7 cellular contexts compared by ENCODE assay signal in the genomic region with DNA sequence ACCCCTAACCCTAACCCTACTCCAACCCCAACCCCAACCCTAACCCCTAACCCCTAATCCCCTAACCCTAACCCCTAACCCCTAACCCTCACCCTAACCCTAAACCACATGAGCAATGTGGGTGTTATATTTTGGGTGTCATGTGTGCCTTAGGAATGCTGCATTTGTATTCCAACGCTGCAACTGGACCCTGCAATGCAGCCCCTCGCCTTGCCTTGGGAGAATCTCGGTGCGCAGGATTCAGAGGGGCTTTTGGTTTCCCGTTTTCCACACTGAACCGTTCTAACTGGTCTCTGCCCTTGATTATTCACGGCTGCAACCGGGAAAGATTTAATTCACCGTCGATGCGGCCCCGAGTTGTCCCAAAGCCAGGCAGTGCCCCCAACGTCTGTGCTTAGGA. TPM values are rescaled to one million over a fixed set of nuclear protein-coding genes. Genes with fewer than 3 reads are reported as not detected.
DNase-seq lines count a peak whose midpoint lies in the region; ATAC-seq and TF ChIP-seq lines count a peak whose summit lies in the region.
"Not testable (repeated sequence)": the region's sequence is repeated elsewhere in the genome, so short reads cannot be mapped to it uniquely, and the experiment has no call there.

No MANE protein-coding gene starts in this region.

- peak overlapping the region; percentile 37; the same call in 1 of the 2 replicates for H3K9ac ChIP-seq in DND-41 (ENCODE audit: low read depth, low read length)
- H3K9ac ChIP-seq in HUES6 (ENCODE audit: low read length); endodermal cell (ENCODE audit: extremely low read depth, low read length, poor library complexity, severe bottlenecking): not testable (repeated sequence)

- not testable (repeated sequence) for H3K36me3 Mint-ChIP-seq in endodermal cell (ENCODE audit: low read depth); osteocyte (ENCODE audit: unreplicated experiment)

- not testable (repeated sequence) for H3K4me1 ChIP-seq in DND-41 (ENCODE audit: insufficient read depth, low read length); HUES6 (ENCODE audit: control insufficient read depth, insufficient read depth, low read length); endodermal cell (ENCODE audit: control insufficient read depth, insufficient read depth, low read length)

- WGBS in endodermal cell (ENCODE audit: insufficient coverage in 1 of 2, insufficient read length in 1 of 2), 2 experiments, result 77 to 91% methylated on average over 6 to 12 of the region's 13 CpGs

- H2AFZ ChIP-seq in DND-41 (ENCODE audit: low read depth, low read length), result peak overlapping the region; percentile 49; the same call in 1 of the 2 replicates

- H3K27ac ChIP-seq in DND-41 (ENCODE audit: low read length); HUES6 (ENCODE audit: low read depth, low read length); WERI-Rb-1; endodermal cell (ENCODE audit: low read depth, low read length): not testable (repeated sequence)

- H3K4me3 Mint-ChIP-seq in endodermal cell (peak overlapping the region; percentile 41), osteocyte (ENCODE audit: unreplicated experiment) (peak overlapping the region; percentile 38)

- TF ChIP-seq CTCF in DND-41 (IDR thresholded peaks at IDR 0.05; ENCODE audit: borderline replicate concordance, extremely low read depth, low read length, poor library complexity, severe bottlenecking); WERI-Rb-1 (IDR thresholded peaks at IDR 0.05; ENCODE audit: low read depth, low read length); astrocyte of the cerebellum (IDR thresholded peaks at IDR 0.05; ENCODE audit: low read depth, low read length, missing control alignments); endodermal cell (conservative IDR thresholded peaks at IDR 0.05); osteocyte (IDR thresholded peaks at IDR 0.05): not testable (repeated sequence)

- H3K9me3 Mint-ChIP-seq in endodermal cell; osteocyte (ENCODE audit: unreplicated experiment): not testable (repeated sequence)

- H3K4me3 ChIP-seq in DND-41 (ENCODE audit: low read depth in 1 of 2, low read length in 2 of 2), result peak overlapping the region in 1 of 2 experiments; percentile 55; a peak in 2 of 4 replicates
- peak overlapping the region; percentile 25; the same call in 1 of the 2 replicates for H3K4me3 ChIP-seq in HUES6 (ENCODE audit: low read depth, low read length)
- peak overlapping the region; percentile 36 for H3K4me3 ChIP-seq in WERI-Rb-1 (ENCODE audit: low read depth, low read length)
- H3K4me3 ChIP-seq in astrocyte of the cerebellum (ENCODE audit: low read depth, low read length), result peak overlapping the region; percentile 23
- H3K4me3 ChIP-seq in endodermal cell (ENCODE audit: low read length), result not testable (repeated sequence)
- 0 out of 2 replicates have a peak overlapping the region, but pooled peaks have one; percentile 15 for H3K4me3 ChIP-seq in iPS-18c (ENCODE audit: insufficient read depth, low read depth, low read length)

- H3K36me3 ChIP-seq in DND-41 (ENCODE audit: insufficient read depth, low read length); HUES6 (ENCODE audit: control insufficient read depth, insufficient read depth, low read length); WERI-Rb-1; endodermal cell (ENCODE audit: control insufficient read depth, insufficient read depth, low read length): not testable (repeated sequence)

- H3K4me1 Mint-ChIP-seq in endodermal cell; osteocyte (ENCODE audit: unreplicated experiment): not testable (repeated sequence)

- not testable (repeated sequence) for H3K79me2 ChIP-seq in DND-41 (ENCODE audit: insufficient read depth, low read length)

- not testable (repeated sequence) for H3K9me3 ChIP-seq in DND-41 (ENCODE audit: insufficient read depth, low read length, severe bottlenecking); HUES6 (ENCODE audit: control insufficient read depth, insufficient read depth, low read depth, low read length); WERI-Rb-1 (ENCODE audit: severe bottlenecking); endodermal cell (ENCODE audit: control insufficient read depth, low read length); iPS-18c (ENCODE audit: control insufficient read depth, insufficient read depth, low read length)

- H4K20me1 ChIP-seq in DND-41 (ENCODE audit: insufficient read depth, low read length), result not testable (repeated sequence)

- H3K27me3 ChIP-seq in DND-41 (ENCODE audit: insufficient read depth, low read length, poor library complexity); HUES6 (ENCODE audit: control insufficient read depth, insufficient read depth, low read length); WERI-Rb-1 (ENCODE audit: insufficient read depth, low read depth, severe bottlenecking); endodermal cell (ENCODE audit: control insufficient read depth, insufficient read depth, low read length, poor library complexity, severe bottlenecking): not testable (repeated sequence)

- peak; percentile 12 for DNase-seq in DND-41
- not testable (repeated sequence) for DNase-seq in WERI-Rb-1; astrocyte of the cerebellum (ENCODE audit: low read depth); endodermal cell; osteocyte (ENCODE audit: extremely low spot score, unreplicated experiment)

- in situ Hi-C loops in astrocyte of the cerebellum (cut with HindIII; ENCODE audit: low sequenced_read_pairs), result not testable (repeated sequence)

- H3K4me2 ChIP-seq in DND-41 (ENCODE audit: insufficient read depth, low read length), result peak overlapping the region; percentile 57; the same call in 1 of the 2 replicates

- H3K27ac Mint-ChIP-seq in endodermal cell; osteocyte (ENCODE audit: unreplicated experiment): not testable (repeated sequence)

- H3K27me3 Mint-ChIP-seq in endodermal cell (ENCODE audit: insufficient read depth); osteocyte (ENCODE audit: unreplicated experiment): not testable (repeated sequence)

- ATAC-seq in DND-41 (ENCODE audit: insufficient read depth, low read depth), result peak; percentile 40; the same call in 1 of the 3 replicates

RNA-seq across cellular contexts. Expression of a gene that starts 45.3 kb away (rescaled TPM):
- total RNA-seq in endodermal cell (10 to 100 TPM; 49.9 to 56.9 TPM), osteocyte (1.5 and 1.9 TPM in 2 replicates)
- polyA plus RNA-seq in endodermal cell (2013, experiment 1 of 2), result 5.0 TPM
- 5.8 TPM for polyA plus RNA-seq in endodermal cell (2013, experiment 2 of 2)

Comparison
In these comparisons a context has a peak if more than half of its experiments do, and no peak if none do; other contexts are left out.
1. RNA of a gene that starts 45.3 kb away (total RNA-seq): 49.9 to 56.9 TPM in endodermal cell; 1.5 to 1.9 TPM in osteocyte; every median in the first group is over 10 times any median in the second.